Comparison of ENCODE assay signal across 31 cellular contexts in genomic region chr4:141647982-141648381, GRCh38. TPM values are rescaled to one million over a fixed set of nuclear protein-coding genes. Genes with fewer than 3 reads are reported as not detected.
"Had no signal": no experiment of that assay in that cellular context is flagged by ENCODE, and none has a peak within 500 bp of the region (broad histone marks: within the 10 kb centered on the region; RNA-seq: fewer than 3 reads in every experiment).

No MANE protein-coding gene starts in this region.

- H3K27me3 ChIP-seq: breast epithelium, colonic mucosa, gastrocnemius medialis, transverse colon had no signal

- H3K4me3 Mint-ChIP-seq: activated CD4-positive, alpha-beta memory T cell treated with anti-CD3 and anti-CD28 coated beads for 36 hours; activated CD4-positive, alpha-beta T cell treated with anti-CD3 and anti-CD28 coated beads, Interleukin-2, amount 10 ng/mL, durations not matched to agents 24 days and 14 days; activated T-helper 1 cell treated with anti-CD3 and anti-CD28 coated beads, Interleukin-12 subunit alpha, Interleukin-12 subunit beta, Interleukin-2, Interleukin-4 antibody, amounts not matched to agents 30 ng/mL and 10 ng/mL and 1 ng/mL, durations not matched to agents 14 hours and 24 hours and 36 hours; mesothelial cell of epicardium; naive thymus-derived CD8-positive, alpha-beta T cell; neural crest cell; T-helper 1 cell treated with Interleukin-12 subunit alpha and Interleukin-12 subunit beta and Interleukin-4 antibody, amounts not matched to agents 30 μg/mL and 1 μg/mL, for 36 hours had no signal

- H3K9me3 ChIP-seq: breast epithelium, colonic mucosa, gastrocnemius medialis, left ventricle myocardium inferior, transverse colon had no signal

- H3K4me1 ChIP-seq: breast epithelium, colonic mucosa had no signal

- H3K27ac ChIP-seq: colonic mucosa, dorsolateral prefrontal cortex, left ventricle myocardium inferior, transverse colon, WERI-Rb-1 had no signal

- H3K4me3 ChIP-seq: breast epithelium, colonic mucosa, dorsolateral prefrontal cortex, gastrocnemius medialis, left ventricle myocardium inferior, transverse colon had no signal

- H3K4me1 Mint-ChIP-seq: neural crest cell had no signal

- H3K9me3 Mint-ChIP-seq: activated CD4-positive, alpha-beta memory T cell treated with anti-CD3 and anti-CD28 coated beads for 36 hours; activated CD4-positive, alpha-beta T cell treated with anti-CD3 and anti-CD28 coated beads, Interleukin-2, amount 10 ng/mL, durations not matched to agents 24 days and 14 days; activated T-helper 1 cell treated with anti-CD3 and anti-CD28 coated beads, Interleukin-12 subunit alpha, Interleukin-12 subunit beta, Interleukin-2, Interleukin-4 antibody, amounts not matched to agents 30 ng/mL and 10 ng/mL and 1 ng/mL, durations not matched to agents 14 hours and 24 hours and 36 hours; mesothelial cell of epicardium; naive thymus-derived CD8-positive, alpha-beta T cell; neural crest cell; T-helper 1 cell treated with Interleukin-12 subunit alpha and Interleukin-12 subunit beta and Interleukin-4 antibody, amounts not matched to agents 30 μg/mL and 1 μg/mL, for 36 hours had no signal

- H3K27me3 Mint-ChIP-seq: activated CD4-positive, alpha-beta memory T cell treated with anti-CD3 and anti-CD28 coated beads for 36 hours had no signal

- H3K36me3 ChIP-seq: breast epithelium, colonic mucosa, gastrocnemius medialis, left ventricle myocardium inferior, transverse colon, WERI-Rb-1 had no signal

- FAIRE-seq: small intestine had no signal

- DNase-seq: activated CD4-positive, alpha-beta memory T cell treated with anti-CD3 and anti-CD28 coated beads for 36 hours; activated CD4-positive, alpha-beta T cell treated with anti-CD3 and anti-CD28 coated beads, Interleukin-2, amount 10 ng/mL, durations not matched to agents 24 days and 14 days; activated CD8-positive, alpha-beta memory T cell treated with anti-CD3 and anti-CD28 coated beads, Interleukin-2, amount 50 U/mL, for 4 hours; activated gamma-delta T cell treated with Interleukin-2 at 50 U/mL for 16 hours; activated naive CD4-positive, alpha-beta T cell treated with anti-CD3 and anti-CD28 coated beads, Interleukin-2, amount 50 U/mL, for 16 hours; activated T-cell treated with anti-CD3 and anti-CD28 coated beads, Interleukin-2, amount 50 U/mL, for 1 hour; amniotic stem cell; colonic mucosa; dorsolateral prefrontal cortex; effector memory CD4-positive, alpha-beta T cell; erythroblast; gastrocnemius medialis; glutamatergic neuron; islet precursor cell; left ventricle myocardium inferior; naive thymus-derived CD8-positive, alpha-beta T cell; nucleus accumbens; right cardiac atrium; small intestine; stimulated activated CD4-positive, alpha-beta T cell treated with anti-CD3 and anti-CD28 coated beads, Interleukin-1b, Interleukin-23, amount 100 ng/mL, for 48 hours; stimulated activated naive CD4-positive, alpha-beta T cell; SW 1271; T-helper 9 cell; transverse colon; WERI-Rb-1 had no signal

- ATAC-seq: activated CD4-positive, CD25-positive, alpha-beta regulatory T cell treated with anti-CD3 and anti-CD28 coated beads, Interleukin-2, amount 50 U/mL, for 24 hours; naive thymus-derived CD8-positive, alpha-beta T cell; right cardiac atrium had no signal

- H3K27ac Mint-ChIP-seq: activated CD4-positive, alpha-beta memory T cell treated with anti-CD3 and anti-CD28 coated beads for 36 hours; activated CD4-positive, alpha-beta T cell treated with anti-CD3 and anti-CD28 coated beads, Interleukin-2, amount 10 ng/mL, durations not matched to agents 24 days and 14 days; activated T-helper 1 cell treated with anti-CD3 and anti-CD28 coated beads, Interleukin-12 subunit alpha, Interleukin-12 subunit beta, Interleukin-2, Interleukin-4 antibody, amounts not matched to agents 30 ng/mL and 10 ng/mL and 1 ng/mL, durations not matched to agents 14 hours and 24 hours and 36 hours; mesothelial cell of epicardium; naive thymus-derived CD8-positive, alpha-beta T cell; T-helper 1 cell treated with Interleukin-12 subunit alpha and Interleukin-12 subunit beta and Interleukin-4 antibody, amounts not matched to agents 30 μg/mL and 1 μg/mL, for 36 hours had no signal

RNA-seq across cellular contexts. Expression of gene IL15, which starts 11.6 kb away (rescaled TPM):
- total RNA-seq: neural crest cell had no signal
